8 cellular contexts compared by ENCODE assay signal in the genomic region with DNA sequence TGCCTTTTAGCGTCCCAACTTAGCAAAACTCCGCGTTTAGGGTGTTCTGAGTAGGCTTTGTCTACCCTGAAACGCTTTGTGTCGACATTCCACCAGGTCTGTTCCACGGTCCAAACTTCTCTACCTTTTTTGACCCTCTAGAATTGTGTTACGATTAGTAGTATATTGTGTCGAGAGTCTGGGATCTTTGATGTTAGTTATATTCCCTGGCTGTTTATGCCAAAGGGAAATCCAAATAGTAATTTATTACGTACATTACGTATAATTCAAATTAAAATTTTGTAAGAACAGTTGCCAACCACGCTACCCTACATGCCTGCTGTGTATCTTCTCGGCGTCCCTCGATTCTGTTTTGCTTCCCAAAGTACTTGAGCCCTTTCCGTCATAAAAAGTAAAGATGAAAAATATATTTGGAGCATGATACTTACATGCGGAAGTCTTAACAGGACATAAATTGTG. TPM values are rescaled to one million over a fixed set of nuclear protein-coding genes. Genes with fewer than 3 reads are reported as not detected.
DNase-seq lines count a peak whose midpoint lies in the region; ATAC-seq and TF ChIP-seq lines count a peak whose summit lies in the region.

No MANE protein-coding gene starts in this region.

- no peak for ATAC-seq in activated CD8-positive, alpha-beta memory T cell treated with anti-CD3 and anti-CD28 coated beads, Interleukin-2, amount 10 ng/mL, durations not matched to agents 7 days and 5 days
- ATAC-seq in GM21515 (IDR thresholded peaks at IDR 0.05; ENCODE audit: unreplicated experiment), result no peak
- ATAC-seq in GM19324 (IDR thresholded peaks at IDR 0.05; ENCODE audit: low FRiP score, unreplicated experiment), result no peak

- H3K36me3 Mint-ChIP-seq in activated CD8-positive, alpha-beta memory T cell treated with anti-CD3 and anti-CD28 coated beads, Interleukin-2, amount 10 ng/mL, durations not matched to agents 7 days and 5 days, result peaks cover 25% of the 10 kb centered on the region
- peaks cover 9% of the 10 kb centered on the region for H3K36me3 Mint-ChIP-seq in T-helper 1 cell treated with Interleukin-12 subunit alpha and Interleukin-12 subunit beta and Interleukin-4 antibody, amounts not matched to agents 30 μg/mL and 1 μg/mL, for 36 hours (ENCODE audit: low read depth)

- peak overlapping the region; percentile 66 for H3K4me3 ChIP-seq in fibroblast of mammary gland (ENCODE audit: control insufficient read depth, low read depth, low read length)
- peak overlapping the region; percentile 81 to 96 for H3K4me3 ChIP-seq in prostate gland

- no peak for TF ChIP-seq POLR2A in prostate gland (IDR thresholded peaks at IDR 0.05)

- H3K4me1 Mint-ChIP-seq in activated CD8-positive, alpha-beta memory T cell treated with anti-CD3 and anti-CD28 coated beads, Interleukin-2, amount 10 ng/mL, durations not matched to agents 7 days and 5 days, result peaks cover 48% of the 10 kb centered on the region
- H3K4me1 Mint-ChIP-seq in T-helper 1 cell treated with Interleukin-12 subunit alpha and Interleukin-12 subunit beta and Interleukin-4 antibody, amounts not matched to agents 30 μg/mL and 1 μg/mL, for 36 hours (ENCODE audit: low read depth), result peaks cover 31% of the 10 kb centered on the region

- peaks cover 7% of the 10 kb centered on the region for H3K9me3 Mint-ChIP-seq in activated CD8-positive, alpha-beta memory T cell treated with anti-CD3 and anti-CD28 coated beads, Interleukin-2, amount 10 ng/mL, durations not matched to agents 7 days and 5 days (ENCODE audit: low read depth)
- no peaks in the 10 kb centered on the region for H3K9me3 Mint-ChIP-seq in T-helper 1 cell treated with Interleukin-12 subunit alpha and Interleukin-12 subunit beta and Interleukin-4 antibody, amounts not matched to agents 30 μg/mL and 1 μg/mL, for 36 hours

- H3K36me3 ChIP-seq in prostate gland, result no peaks in the 10 kb centered on the region

- DNase-seq in activated CD8-positive, alpha-beta memory T cell treated with anti-CD3 and anti-CD28 coated beads, Interleukin-2, amount 10 ng/mL, durations not matched to agents 7 days and 5 days, result no peak
- no peak for DNase-seq in activated CD8-positive, alpha-beta memory T cell treated with anti-CD3 and anti-CD28 coated beads for 24 hours
- DNase-seq in fibroblast of mammary gland (ENCODE audit: low read depth) (no peak), prostate gland (ENCODE audit: low spot score) (no peak), NCI-H446 (lab: John Stamatoyannopoulos, UW) (no peak)

- CTCF ChIA-PET in activated CD8-positive, alpha-beta memory T cell treated with anti-CD3 and anti-CD28 coated beads, Interleukin-2, amount 10 ng/mL, durations not matched to agents 7 days and 5 days (lab: Charles Lee), result interaction anchor here (0.6 kb wide), 1 partner anchor 83 kb away, joined by 3 read pairs; no protein-coding TSS in a partner anchor

- H3K4me3 Mint-ChIP-seq in activated CD8-positive, alpha-beta memory T cell treated with anti-CD3 and anti-CD28 coated beads, Interleukin-2, amount 10 ng/mL, durations not matched to agents 7 days and 5 days, result peak overlapping the region; percentile 85
- H3K4me3 Mint-ChIP-seq in T-helper 1 cell treated with Interleukin-12 subunit alpha and Interleukin-12 subunit beta and Interleukin-4 antibody, amounts not matched to agents 30 μg/mL and 1 μg/mL, for 36 hours, result peak overlapping the region; percentile 97

- peak overlapping the region; percentile 95 for H3K27ac Mint-ChIP-seq in activated CD8-positive, alpha-beta memory T cell treated with anti-CD3 and anti-CD28 coated beads, Interleukin-2, amount 10 ng/mL, durations not matched to agents 7 days and 5 days
- peak overlapping the region; percentile 98 for H3K27ac Mint-ChIP-seq in T-helper 1 cell treated with Interleukin-12 subunit alpha and Interleukin-12 subunit beta and Interleukin-4 antibody, amounts not matched to agents 30 μg/mL and 1 μg/mL, for 36 hours

- H3K27ac ChIP-seq in prostate gland, result peak overlapping the region; percentile 95 to 97

- H3K27me3 Mint-ChIP-seq in activated CD8-positive, alpha-beta memory T cell treated with anti-CD3 and anti-CD28 coated beads, Interleukin-2, amount 10 ng/mL, durations not matched to agents 7 days and 5 days, result peaks cover 13% of the 10 kb centered on the region
- peaks cover 16% of the 10 kb centered on the region for H3K27me3 Mint-ChIP-seq in T-helper 1 cell treated with Interleukin-12 subunit alpha and Interleukin-12 subunit beta and Interleukin-4 antibody, amounts not matched to agents 30 μg/mL and 1 μg/mL, for 36 hours (ENCODE audit: low read depth)

- intact Hi-C loops in prostate gland (cut with DNase I), result no loop called here

- H3K4me1 ChIP-seq in prostate gland (replicated peaks), result peaks cover 12% of the 10 kb centered on the region

- H3K27me3 ChIP-seq in prostate gland (replicated peaks; ENCODE audit: insufficient read depth), result no peaks in the 10 kb centered on the region

- H3K9me3 ChIP-seq in prostate gland, result no peaks in the 10 kb centered on the region

- 2% methylated on average over 16 of the region's 16 CpGs for WGBS in prostate gland

- TF ChIP-seq CTCF in fibroblast of mammary gland (conservative IDR thresholded peaks at IDR 0.05; ENCODE audit: control insufficient read depth, insufficient read depth, low read depth, low read length) (no peak), prostate gland (IDR thresholded peaks at IDR 0.05) (no peak)

RNA-seq across cellular contexts. Expression of gene TTC32, which starts 0.5 kb away (rescaled TPM):
- 10 to 100 TPM; 24.5 to 37.2 TPM for total RNA-seq in activated CD8-positive, alpha-beta memory T cell treated with anti-CD3 and anti-CD28 coated beads, Interleukin-2, amount 10 ng/mL, durations not matched to agents 7 days and 5 days
- 10 to 100 TPM; 16.6 to 20.6 TPM for total RNA-seq in prostate gland
